Comparison of ENCODE assay signal across 9 cellular contexts in the genomic region with DNA sequence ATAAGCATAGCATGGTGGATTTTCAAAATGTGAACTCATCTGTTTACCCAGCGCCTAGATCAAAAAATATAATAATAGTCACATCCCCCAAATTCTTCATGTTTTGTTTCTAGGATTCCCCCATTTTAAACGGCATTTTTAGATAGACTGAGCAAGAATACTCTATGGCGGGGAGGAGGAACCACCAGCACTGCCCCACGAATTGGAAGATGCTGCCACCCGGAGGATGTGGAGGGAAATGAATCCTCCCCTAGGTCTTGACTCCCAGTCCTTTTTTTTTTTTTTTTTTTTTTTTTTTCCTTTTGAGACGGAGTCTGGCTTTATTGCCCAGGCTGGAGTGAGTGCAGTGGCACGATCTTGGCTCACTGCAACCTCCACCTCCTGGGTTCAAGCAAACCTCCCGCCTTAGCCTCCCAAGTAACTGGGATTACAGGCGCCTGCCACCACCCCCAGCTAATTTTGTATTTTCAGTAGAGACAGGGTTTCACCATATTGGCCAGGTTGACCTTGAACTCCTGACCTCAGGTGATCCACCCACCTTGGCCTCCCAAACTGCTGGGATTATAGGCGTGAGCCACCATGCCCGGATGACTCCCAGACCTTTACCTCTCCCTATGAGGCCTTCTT. TPM values are rescaled to one million over a fixed set of nuclear protein-coding genes. Genes with fewer than 3 reads are reported as not detected.
DNase-seq lines count a peak whose midpoint lies in the region; ATAC-seq and FAIRE-seq lines count a peak whose summit lies in the region.
"Had no signal": no experiment of that assay in that cellular context is flagged by ENCODE, and none has a peak within 500 bp of the region (broad histone marks: within the 10 kb centered on the region; RNA-seq: fewer than 3 reads in every experiment).

No MANE protein-coding gene starts in this region.

- ATAC-seq in HG03159 (IDR thresholded peaks at IDR 0.05; ENCODE audit: unreplicated experiment) = peak; percentile 78

- DNase-seq in DMS79 treated with DMSO at 0.1 percent for 48 hours (lab: John Stamatoyannopoulos, UW) (peak; percentile 76), NCI-H226 (peak; percentile 52), amniotic stem cell (lab: John Stamatoyannopoulos, UW) (peak; percentile 79), glomerular endothelial cell (ENCODE audit: extremely low read depth, low read depth, low spot score) (peak; percentile 56), occipital lobe (lab: John Stamatoyannopoulos, UW) (peak; percentile 50)
- peak; percentile 46 for DNase-seq in stimulated activated naive CD4-positive, alpha-beta T cell treated with Interleukin-2 at 50 U/mL for 16 hours (lab: John Stamatoyannopoulos, UW)

- peak; percentile 70 for FAIRE-seq in TTC549 (lab: Jason Lieb, UNC)

RNA-seq across cellular contexts. Expression of gene SYT13, which starts 7.5 kb away (rescaled TPM):
- total RNA-seq in glomerular endothelial cell (0.05 and 0.06 TPM in 2 replicates), occipital lobe (219 TPM)
- total RNA-seq: T-helper 2 cell treated with Interferon-gamma antibody and Interleukin-4, amounts not matched to agents 100 ng/mL and 5 ng/mL, for 36 hours had no signal

Comparison
In these comparisons a context has a peak if more than half of its experiments do, and no peak if none do; other contexts are left out.
1. Peak in every context shown above with its lines: DNase-seq and ATAC-seq.
2. RNA of gene SYT13, which starts 7.5 kb away (total RNA-seq): 219 TPM in occipital lobe (single experiment); 0.05 to 0.06 TPM in glomerular endothelial cell; every median in the first group is over 100 times any median in the second.